8 cellular contexts compared by ENCODE assay signal in the genomic region with DNA sequence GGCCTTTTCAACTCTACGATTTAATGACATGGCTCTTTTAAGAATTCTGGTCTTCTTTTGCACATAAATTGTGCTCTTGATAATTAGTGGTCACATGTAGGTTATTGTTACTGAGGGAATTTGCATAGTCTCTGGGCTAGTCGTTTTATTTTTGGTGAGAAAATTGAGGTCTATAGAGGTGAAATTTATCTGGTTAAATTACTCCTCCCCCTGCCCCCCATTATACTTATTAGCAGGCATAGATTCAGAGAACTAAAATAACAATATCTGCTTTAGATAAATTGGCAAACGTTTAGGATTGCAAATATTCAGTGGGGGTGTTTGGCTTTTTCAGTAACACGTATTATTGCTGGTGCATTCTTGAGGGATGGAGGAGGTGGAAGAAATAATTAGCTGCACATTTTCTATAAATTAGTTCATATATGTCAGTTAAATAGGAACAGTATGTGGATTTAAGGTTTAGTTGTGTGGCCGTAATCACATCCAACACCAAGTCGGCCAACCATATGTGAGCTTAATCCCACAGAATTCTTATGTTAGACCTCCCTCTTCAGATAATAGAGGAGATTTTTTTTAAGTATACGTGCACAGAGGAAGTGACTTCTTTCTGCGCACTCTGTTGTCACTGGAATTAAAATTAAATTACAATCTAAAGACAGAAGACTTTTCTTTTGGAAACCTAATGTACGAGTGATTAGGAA. TPM values are rescaled to one million over a fixed set of nuclear protein-coding genes. Genes with fewer than 3 reads are reported as not detected.
DNase-seq lines count a peak whose midpoint lies in the region; ATAC-seq, FAIRE-seq and TF ChIP-seq lines count a peak whose summit lies in the region.

No MANE protein-coding gene starts in this region.

- H3K4me2 ChIP-seq in A549 = peak overlapping the region; percentile 96
- H3K4me2 ChIP-seq in mammary epithelial cell (ENCODE audit: insufficient read depth, low read depth, low read length) = peak overlapping the region; percentile 82

- FAIRE-seq in A549 (lab: Jason Lieb, UNC) = no peak

- H3K27ac ChIP-seq in A549 = peak overlapping the region; percentile 95 to 96; a peak in 5 of 6 replicates
- peak overlapping the region; percentile 80 for H3K27ac ChIP-seq in mammary epithelial cell (ENCODE audit: insufficient read depth, low read depth, low read length)

- H3K4me1 ChIP-seq in A549 (peaks cover 17% of the 10 kb centered on the region), mammary epithelial cell (ENCODE audit: insufficient read depth, low read length) (peaks cover 19% of the 10 kb centered on the region), mononuclear cell (ENCODE audit: insufficient read depth, low read length) (peaks cover 22% of the 10 kb centered on the region)

- H3K27me3 ChIP-seq in mammary epithelial cell (ENCODE audit: insufficient read depth, low read length) (no peaks in the 10 kb centered on the region), mononuclear cell (ENCODE audit: insufficient read depth, low read length) (no peaks in the 10 kb centered on the region)

- TSS peak; percentile 6 for BruUV-seq in mammary epithelial cell (replicated peaks; lab: Mats Ljungman, UMichigan)

- H3K4me3 ChIP-seq in A549 (peak overlapping the region; percentile 96), HFF-Myc (replicated peaks; ENCODE audit: low read depth, low read length) (peak overlapping the region; percentile 93), mammary epithelial cell (replicated peaks in 1 of 3; ENCODE audit: insufficient read depth in 1 of 3, low read depth in 2 of 3, low read length in 3 of 3) (peak overlapping the region; percentile 61 to 80 (median 70)), mononuclear cell (ENCODE audit: low read length) (peak overlapping the region; percentile 62), lower leg skin (ENCODE audit: low read depth, poor library complexity, severe bottlenecking) (no peak overlapping the region)

- peak overlapping the region; percentile 75 for H2AFZ ChIP-seq in mammary epithelial cell (ENCODE audit: low read depth, low read length)

- no peaks in the 10 kb centered on the region for H3K36me3 ChIP-seq in mammary epithelial cell (ENCODE audit: insufficient read depth, low read length)

- TF ChIP-seq CTCF in A549 (IDR thresholded peaks at IDR 0.05) (no peak), HFF-Myc (IDR thresholded peaks at IDR 0.05; ENCODE audit: low read depth, low read length, missing control alignments) (no peak), mammary epithelial cell (conservative IDR thresholded peaks at IDR 0.05 in 1 of 2, IDR thresholded peaks at IDR 0.05 in 1 of 2; ENCODE audit: extremely low read depth in 1 of 2, insufficient read depth in 1 of 2, low read depth in 1 of 2, low read length in 2 of 2) (no peak), lower leg skin (IDR thresholded peaks at IDR 0.05) (no peak)

- DNase-seq in A549 (ENCODE audit: low read depth in 1 of 2, low spot score in 1 of 2) (no peak), HFF-Myc (ENCODE audit: extremely low read depth, low read depth) (no peak), mammary epithelial cell (no peak), lower leg skin (ENCODE audit: low spot score in 2 of 2) (no peak), NCI-H1694 (lab: John Stamatoyannopoulos, UW) (no peak), dermis blood vessel endothelial cell (no peak), KBM-7 (no peak)

- 59% methylated on average over 9 of the region's 9 CpGs for WGBS in A549 (ENCODE audit: missing lambda C conversion rate)
- WGBS in mammary epithelial cell (ENCODE audit: low coverage, missing lambda C conversion rate) = 56% methylated on average over 9 of the region's 9 CpGs
- 59 to 62% methylated on average over 9 of the region's 9 CpGs for whole genome bisulfite sequencing in lower leg skin, 2 donors

- in situ Hi-C loops in mammary epithelial cell (cut with MboI; ENCODE audit: low sequenced_read_pairs in 2 of 2) = no loop called here
- in situ Hi-C loops in KBM-7 (cut with MboI; ENCODE audit: low pct_unique_long_range_greater_than_20kb, low sequenced_read_pairs) = no loop called here

- CTCF ChIA-PET in A549 (lab: Yijun Ruan, JAX) = no interaction called here
- CTCF ChIA-PET in mammary epithelial cell (lab: Charles Lee; ENCODE audit: low non-redundant PET) = no interaction called here

- ATAC-seq in A549 = no peak

- TF ChIP-seq RAD21 in A549 (conservative IDR thresholded peaks at IDR 0.05 in 1 of 2, IDR thresholded peaks at IDR 0.05 in 1 of 2) = no peak

- peak overlapping the region; percentile 86 for H3K9ac ChIP-seq in mammary epithelial cell (ENCODE audit: insufficient read depth, low read length)

- TF ChIP-seq POLR2A in A549 (IDR thresholded peaks at IDR 0.05; ENCODE audit: low read length) (no peak), lower leg skin (IDR thresholded peaks at IDR 0.05) (no peak)

- no peak for TF ChIP-seq EP300 in A549 (IDR thresholded peaks at IDR 0.05)

- H4K20me1 ChIP-seq in mammary epithelial cell (ENCODE audit: insufficient read depth, low read length) = no peaks in the 10 kb centered on the region

- POLR2A ChIA-PET in A549 (lab: Yijun Ruan, JAX) = no interaction called here

- peaks cover 88% of the 10 kb centered on the region for H3K79me2 ChIP-seq in mammary epithelial cell (ENCODE audit: insufficient read depth, low read length)

- dilution Hi-C loops in mammary epithelial cell (cut with HindIII; ENCODE audit: low sequenced_read_pairs) = no loop called here

- intact Hi-C loops in mammary epithelial cell (cut with micrococcal nuclease) (loop anchor here (2.0 kb wide), 3 partner anchors 33 to 251 kb away; no protein-coding TSS in a partner anchor), lower leg skin (cut with DNase I; ENCODE audit: low total_unique reads) (no loop called here)

- H3K9me3 ChIP-seq in A549 = no peaks in the 10 kb centered on the region
- no peaks in the 10 kb centered on the region for H3K9me3 ChIP-seq in mammary epithelial cell (replicated peaks; ENCODE audit: insufficient read depth, low read length)
- H3K9me3 ChIP-seq in mononuclear cell (ENCODE audit: low read depth, low read length) = no peaks in the 10 kb centered on the region

TF ChIP-seq in A549, 52 proteins besides CTCF, POLR2A, EP300 and RAD21:
- TF ChIP-seq CHD2 (IDR thresholded peaks at IDR 0.05; ENCODE audit: low read length, partially characterized antibody) = no peak
- no peak for TF ChIP-seq BHLHE40 (IDR thresholded peaks at IDR 0.05; ENCODE audit: low read depth, low read length)
- TF ChIP-seq JUN (IDR thresholded peaks at IDR 0.05) = no peak
- no peak for TF ChIP-seq ZSCAN20 (CRISPR knock-in tag; IDR thresholded peaks at IDR 0.05)
- no peak for TF ChIP-seq CBX8 (IDR thresholded peaks at IDR 0.05)
- TF ChIP-seq HOXB5 (CRISPR knock-in tag; IDR thresholded peaks at IDR 0.05) = no peak
TF ChIP-seq in A549: peak in this region for 0.

RNA-seq across cellular contexts. Expression of a gene that starts 1.9 kb away (rescaled TPM):
- polyA plus RNA-seq in A549 (2011; rRNA removed) = 69.5 and 72.6 TPM in 2 replicates
- 15.1 and 15.4 TPM in 2 replicates for polyA plus RNA-seq in A549 (2012; cell fraction: cytosol; rRNA removed)
- 4.9 and 8.1 TPM in 2 replicates for polyA plus RNA-seq in A549 (2012; cell fraction: nucleus; rRNA removed)
- 40.2 to 42.3 TPM (median 40.4 TPM) in 3 replicates for polyA plus RNA-seq in A549 (2017; fragmentation: RNase III; extraction: RNeasy Plus Mini Kit Qiagen cat#74134 plus additional on column Dnase treatment)
- polyA minus RNA-seq in A549 (2011; rRNA and poly(A)+ RNA removed) = 42.6 and 44.9 TPM in 2 replicates
- 100 to 1,000 TPM; 156 to 188 TPM for total RNA-seq in mammary epithelial cell
- 102 TPM for polyA plus RNA-seq in mammary epithelial cell
- 154 TPM for polyA minus RNA-seq in mammary epithelial cell
- 21.7 TPM for total RNA-seq in mononuclear cell
- total RNA-seq in lower leg skin = 100 to 1,000 TPM in 1 of 4 donors, 10 to 100 TPM in 3; 38.2 to 104 (median 44.9) TPM
- 160 and 179 TPM in 2 replicates for total RNA-seq in dermis blood vessel endothelial cell

RNA-seq across cellular contexts. Expression of a gene that starts 53.5 kb away (rescaled TPM):
- polyA plus RNA-seq in A549 (2011; rRNA removed) (0.10 and 0.17 TPM in 2 replicates), A549 (2017; fragmentation: RNase III; extraction: RNeasy Plus Mini Kit Qiagen cat#74134 plus additional on column Dnase treatment) (0.03 to 0.08 TPM (median 0.04 TPM) in 3 replicates), mammary epithelial cell (0.33 TPM)
- polyA plus RNA-seq in A549 (2012; cell fraction: cytosol; rRNA removed) = 0.04 TPM in 1 of 2 replicates, not detected in the other
- polyA plus RNA-seq in A549 (2012; cell fraction: nucleus; rRNA removed) = 0.01 TPM in 1 of 2 replicates, not detected in the other
- 0.05 and 0.17 TPM in 2 replicates for polyA minus RNA-seq in A549 (2011; rRNA and poly(A)+ RNA removed)
- total RNA-seq in mammary epithelial cell (1 to 10 TPM; 2.9 to 8.3 TPM), mononuclear cell (not detected), lower leg skin (10 to 100 TPM in 1 of 4 donors, 1 to 10 TPM in 3; 3.3 to 10.1 (median 6.0) TPM), dermis blood vessel endothelial cell (under 0.01 TPM in 1 of 2 replicates, not detected in the other)
- polyA minus RNA-seq in mammary epithelial cell = 0.47 TPM
